13 cellular contexts compared by ENCODE assay signal in the genomic region with DNA sequence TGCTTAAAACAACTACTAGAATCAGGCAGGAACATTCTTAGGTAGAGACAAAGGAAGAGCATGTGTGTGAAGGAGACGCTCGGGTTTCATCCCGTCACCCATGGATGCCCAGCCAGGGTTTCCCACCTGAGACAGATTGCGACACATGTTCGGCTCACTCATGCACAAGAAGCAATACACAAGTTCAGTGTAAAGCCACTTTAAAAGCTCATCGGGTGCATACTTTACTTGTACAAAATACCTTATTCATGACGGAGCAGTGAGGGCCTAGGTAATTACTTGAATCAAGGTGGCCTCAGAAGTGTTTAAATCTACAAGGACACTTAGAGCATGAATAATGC. TPM values are rescaled to one million over a fixed set of nuclear protein-coding genes. Genes with fewer than 3 reads are reported as not detected.
DNase-seq lines count a peak whose midpoint lies in the region; ATAC-seq and TF ChIP-seq lines count a peak whose summit lies in the region.
"Had no signal": no experiment of that assay in that cellular context is flagged by ENCODE, and none has a peak within 500 bp of the region (broad histone marks: within the 10 kb centered on the region; RNA-seq: fewer than 3 reads in every experiment).

No MANE protein-coding gene starts in this region.

- H3K27me3 ChIP-seq in cardiac muscle cell (no peaks in the 10 kb centered on the region), mesenchymal stem cell (ENCODE audit: control insufficient read depth in 1 of 2, insufficient read depth in 1 of 2, low read length in 2 of 2) (no peaks in the 10 kb centered on the region), upper lobe of right lung (no peaks in the 10 kb centered on the region), Karpas-422 (ENCODE audit: low read length) (no peaks in the 10 kb centered on the region)
- H3K27me3 ChIP-seq: body of pancreas had no signal

- peak overlapping the region; percentile 50 for H3K4me3 Mint-ChIP-seq in central memory CD8-positive, alpha-beta T cell
- H3K4me3 Mint-ChIP-seq: activated CD4-positive, alpha-beta T cell treated with anti-CD3 and anti-CD28 coated beads for 36 hours; type B pancreatic cell had no signal

- H3K27me3 Mint-ChIP-seq in central memory CD8-positive, alpha-beta T cell = no peaks in the 10 kb centered on the region
- H3K27me3 Mint-ChIP-seq: activated CD4-positive, alpha-beta T cell treated with anti-CD3 and anti-CD28 coated beads for 36 hours had no signal

- H3K79me2 ChIP-seq in Karpas-422 (ENCODE audit: low read length) = peaks cover 3% of the 10 kb centered on the region; the same call in 1 of the 2 replicates

- no peaks in the 10 kb centered on the region for H3K9me3 Mint-ChIP-seq in central memory CD8-positive, alpha-beta T cell
- H3K9me3 Mint-ChIP-seq: type B pancreatic cell had no signal

- no peak overlapping the region for H4K8ac ChIP-seq in mesenchymal stem cell (ENCODE audit: low read length)

- ATAC-seq in Right ventricle myocardium inferior = no peak
- no peak for ATAC-seq in central memory CD8-positive, alpha-beta T cell (replicated peaks; ENCODE audit: extremely low read depth, poor library complexity, severe bottlenecking)
- no peak for ATAC-seq in upper lobe of right lung
- ATAC-seq: activated CD4-positive, alpha-beta T cell treated with anti-CD3 and anti-CD28 coated beads for 36 hours; body of pancreas had no signal

- H2BK15ac ChIP-seq in mesenchymal stem cell (ENCODE audit: low read depth, poor library complexity, severe bottlenecking) = no peak overlapping the region

- no peak overlapping the region for H2BK12ac ChIP-seq in mesenchymal stem cell (ENCODE audit: low read length in 2 of 2)

- H2AFZ ChIP-seq in mesenchymal stem cell (ENCODE audit: low read depth, low read length) (no peak overlapping the region), Karpas-422 (ENCODE audit: low read length) (no peak overlapping the region)

- peak overlapping the region; percentile 54 for H3K27ac Mint-ChIP-seq in central memory CD8-positive, alpha-beta T cell (ENCODE audit: low read depth)
- H3K27ac Mint-ChIP-seq: activated CD4-positive, alpha-beta T cell treated with anti-CD3 and anti-CD28 coated beads for 36 hours; type B pancreatic cell had no signal

- no peak for DNase-seq in cardiac muscle cell (ENCODE audit: low read depth in 1 of 2, low spot score in 1 of 2)
- DNase-seq in Right ventricle myocardium inferior (ENCODE audit: missing footprints) = no peak
- no peak for DNase-seq in central memory CD8-positive, alpha-beta T cell (ENCODE audit: low spot score in 2 of 2)
- no peak for DNase-seq in mesenchymal stem cell
- no peak for DNase-seq in upper lobe of right lung
- DNase-seq in NCI-H345 treated with DMSO at 0.1 percent for 48 hours (lab: John Stamatoyannopoulos, UW; ENCODE audit: unreplicated experiment) = no peak
- DNase-seq in Karpas-422 = no peak
- no peak for DNase-seq in NCI-H345 (lab: John Stamatoyannopoulos, UW)
- DNase-seq: activated CD4-positive, alpha-beta T cell treated with anti-CD3 and anti-CD28 coated beads for 36 hours; body of pancreas; NCI-H1417 treated with DMSO at 0.1 percent for 48 hours had no signal

- no peaks in the 10 kb centered on the region for H4K20me1 ChIP-seq in Karpas-422 (ENCODE audit: insufficient read depth, low read depth, low read length)

- no peak overlapping the region for H3K4me3 ChIP-seq in cardiac muscle cell
- H3K4me3 ChIP-seq in mesenchymal stem cell (ENCODE audit: insufficient read depth in 1 of 2, low read depth in 1 of 2, low read length in 2 of 2) = no peak overlapping the region
- no peak overlapping the region for H3K4me3 ChIP-seq in upper lobe of right lung
- no peak overlapping the region for H3K4me3 ChIP-seq in Karpas-422 (ENCODE audit: low read length)
- H3K4me3 ChIP-seq: body of pancreas had no signal

- 89% methylated on average over 6 of the region's 7 CpGs for WGBS in mesenchymal stem cell

- H3K18ac ChIP-seq in mesenchymal stem cell (ENCODE audit: low read depth in 1 of 2, low read length in 2 of 2) = no peak overlapping the region

- no peak overlapping the region for H4K91ac ChIP-seq in mesenchymal stem cell (ENCODE audit: low read length)

- no peak overlapping the region for H2BK120ac ChIP-seq in mesenchymal stem cell (ENCODE audit: low read depth, low read length)

- H3K36me3 Mint-ChIP-seq in central memory CD8-positive, alpha-beta T cell (ENCODE audit: insufficient read depth) = peaks cover 28% of the 10 kb centered on the region

- H2BK5ac ChIP-seq in mesenchymal stem cell (ENCODE audit: low read depth, low read length, poor library complexity, severe bottlenecking) = no peak overlapping the region

- H3K36me3 ChIP-seq in cardiac muscle cell (no peaks in the 10 kb centered on the region), mesenchymal stem cell (ENCODE audit: control insufficient read depth in 1 of 2, insufficient read depth in 2 of 2, low read depth in 1 of 2, low read length in 2 of 2) (peaks cover 0 to 30% of the 10 kb centered on the region in 2 experiments), upper lobe of right lung (no peaks in the 10 kb centered on the region), Karpas-422 (ENCODE audit: insufficient read depth, low read length) (no peaks in the 10 kb centered on the region)

- no peak overlapping the region for H3K4ac ChIP-seq in mesenchymal stem cell (ENCODE audit: low read depth in 1 of 2, low read length in 2 of 2)

- no peak overlapping the region for H2AK5ac ChIP-seq in mesenchymal stem cell (ENCODE audit: low read length, severe bottlenecking)

- no peak overlapping the region for H3K23ac ChIP-seq in mesenchymal stem cell (ENCODE audit: low read length in 2 of 2)

- H3K9me3 ChIP-seq in cardiac muscle cell (ENCODE audit: low read depth) (no peaks in the 10 kb centered on the region), mesenchymal stem cell (ENCODE audit: control insufficient read depth, low read length) (no peaks in the 10 kb centered on the region), upper lobe of right lung (no peaks in the 10 kb centered on the region), Karpas-422 (ENCODE audit: low read length) (no peaks in the 10 kb centered on the region)
- H3K9me3 ChIP-seq: body of pancreas had no signal

- H3K4me1 ChIP-seq in cardiac muscle cell (ENCODE audit: low read depth) (peaks cover 62% of the 10 kb centered on the region), mesenchymal stem cell (ENCODE audit: control insufficient read depth, insufficient read depth, low read depth, low read length) (peaks cover 19% of the 10 kb centered on the region), upper lobe of right lung (peaks cover 36% of the 10 kb centered on the region), Karpas-422 (ENCODE audit: low read length) (peaks cover 25% of the 10 kb centered on the region)

- H3K4me2 ChIP-seq in mesenchymal stem cell (ENCODE audit: low read length, poor library complexity, severe bottlenecking) (peak overlapping the region; percentile 47), Karpas-422 (ENCODE audit: low read depth, low read length, poor library complexity, severe bottlenecking) (no peak overlapping the region)

- intact Hi-C loops in Right ventricle myocardium inferior (cut with DNase I) = loop anchor here (2.0 kb wide), 1 partner anchor 15 kb away; no protein-coding TSS in a partner anchor
- intact Hi-C loops in upper lobe of right lung (cut with DNase I) = no loop called here

- TF ChIP-seq CTCF in cardiac muscle cell (IDR thresholded peaks at IDR 0.05; ENCODE audit: low read depth, low read length) = no peak
- TF ChIP-seq CTCF in upper lobe of right lung (IDR thresholded peaks at IDR 0.05) = no peak

- no peak overlapping the region for H3K9ac ChIP-seq in mesenchymal stem cell (ENCODE audit: low read length)
- H3K9ac ChIP-seq in Karpas-422 (ENCODE audit: low read length) = no peak overlapping the region

- H3K14ac ChIP-seq in mesenchymal stem cell (ENCODE audit: low read length in 2 of 2) = peak overlapping the region in 1 of 2 experiments; percentile 71

- H3K27ac ChIP-seq in cardiac muscle cell (peak overlapping the region; percentile 75), mesenchymal stem cell (ENCODE audit: low read length, poor library complexity, severe bottlenecking) (peak overlapping the region; percentile 73), upper lobe of right lung (peak overlapping the region; percentile 20), Karpas-422 (ENCODE audit: low read length) (no peak overlapping the region)
- H3K27ac ChIP-seq: body of pancreas, epithelial cell of prostate had no signal

- H3K79me1 ChIP-seq in mesenchymal stem cell (replicated peaks; ENCODE audit: low read length, poor library complexity, severe bottlenecking) = peaks cover 12% of the 10 kb centered on the region

- peaks cover 55% of the 10 kb centered on the region for H3K4me1 Mint-ChIP-seq in central memory CD8-positive, alpha-beta T cell

- H3K9me2 ChIP-seq in Karpas-422 (replicated peaks; ENCODE audit: insufficient read depth, low read length) = no peaks in the 10 kb centered on the region

RNA-seq across cellular contexts. Expression of a gene that starts 42.0 kb away (rescaled TPM):
- total RNA-seq in cardiac muscle cell (27.0 and 41.2 TPM in 2 replicates), Right ventricle myocardium inferior (89.0 TPM), upper lobe of right lung (178 TPM)
- 16.8 and 17.9 TPM in 2 replicates for polyA plus RNA-seq in cardiac muscle cell
- polyA plus RNA-seq in mesenchymal stem cell (2013, experiment 1 of 2) = 62.5 TPM
- 60.2 TPM for polyA plus RNA-seq in mesenchymal stem cell (2013, experiment 2 of 2)
- total RNA-seq in Karpas-422 (2014; rRNA removed; shearing (Covaris generic); ENCODE audit: low replicate concordance) = 15.3 and 29.4 TPM in 2 replicates
